In genomic region chr17:74770498-74771318, GRCh38 we compare ENCODE assay signal across 1 cellular context.
TF ChIP-seq lines count a peak whose summit lies in the region.

No MANE protein-coding gene starts in this region.

TF ChIP-seq in K562, 482 proteins besides CTCF, POLR2A, EP300 and RAD21 (continued from another document and continues in another):
- TF ChIP-seq CHAMP1 (IDR thresholded peaks at IDR 0.05) (no peak), SMC3 (conservative IDR thresholded peaks at IDR 0.05; ENCODE audit: insufficient read depth, low read depth, low read length) (peak; percentile 64), ZSCAN29 (IDR thresholded peaks at IDR 0.05) (no peak), KLF13 (tag; IDR thresholded peaks at IDR 0.05; ENCODE audit: borderline replicate concordance, low read depth) (no peak), RCOR1 (IDR thresholded peaks at IDR 0.05; ENCODE audit: borderline replicate concordance in 1 of 2, low read depth in 2 of 2, low read length in 2 of 2) (peak in 1 of 2 experiments; percentile 42; a peak in 1 of 4 replicates), RNF2 (IDR thresholded peaks at IDR 0.05) (no peak), EGR1 (conservative IDR thresholded peaks at IDR 0.05) (no peak), ZNF263 (CRISPR knock-in tag; IDR thresholded peaks at IDR 0.05; ENCODE audit: borderline replicate concordance) (peak; percentile 94), JUND (IDR thresholded peaks at IDR 0.05; ENCODE audit: borderline replicate concordance, low read depth, low read length) (0 out of 2 replicates have a peak, but pooled peaks have one; percentile 12), JUND (tag; IDR thresholded peaks at IDR 0.05; ENCODE audit: borderline replicate concordance, low read depth, low read length) (no peak), ETV1 (tag; conservative IDR thresholded peaks at IDR 0.05; ENCODE audit: low read depth) (no peak), GMEB1 (CRISPR knock-in tag; IDR thresholded peaks at IDR 0.05) (no peak), ZNF274 (IDR thresholded peaks at IDR 0.05; ENCODE audit: borderline replicate concordance, low read depth, low read length) (no peak), ZNF408 (CRISPR knock-in tag; IDR thresholded peaks at IDR 0.05; ENCODE audit: low read depth) (no peak), NR4A1 (CRISPR knock-in tag; IDR thresholded peaks at IDR 0.05) (no peak), NR4A1 (tag; IDR thresholded peaks at IDR 0.05) (no peak), SAFB (IDR thresholded peaks at IDR 0.05; ENCODE audit: borderline replicate concordance, low read depth, low read length) (no peak), HBP1 (CRISPR knock-in tag; IDR thresholded peaks at IDR 0.05) (no peak), ELF2 (CRISPR knock-in tag; IDR thresholded peaks at IDR 0.05) (no peak), TCF15 (CRISPR knock-in tag; IDR thresholded peaks at IDR 0.05) (no peak), HMGXB4 (CRISPR knock-in tag; IDR thresholded peaks at IDR 0.05) (no peak), MAX (CRISPR knock-in tag; IDR thresholded peaks at IDR 0.05) (0 out of 2 replicates have a peak, but pooled peaks have one; percentile 12), POLR3G (IDR thresholded peaks at IDR 0.05; ENCODE audit: extremely low read depth, insufficient read length, insufficient replicate concordance) (no peak), BRF2 (IDR thresholded peaks at IDR 0.05; ENCODE audit: borderline replicate concordance, insufficient read depth, insufficient read length) (no peak), STAT5B (CRISPR knock-in tag; IDR thresholded peaks at IDR 0.05) (no peak), PHTF2 (CRISPR knock-in tag; IDR thresholded peaks at IDR 0.05) (no peak), OTX1 (CRISPR knock-in tag; IDR thresholded peaks at IDR 0.05) (no peak), ILF3 (IDR thresholded peaks at IDR 0.05; ENCODE audit: borderline replicate concordance) (no peak), ETS1 (conservative IDR thresholded peaks at IDR 0.05; ENCODE audit: control insufficient read depth, low read depth, low read length) (no peak), ZFP36 (IDR thresholded peaks at IDR 0.05; ENCODE audit: low read depth, low read length, partially characterized antibody) (no peak), ZNF239 (CRISPR knock-in tag; IDR thresholded peaks at IDR 0.05) (no peak), RBFOX2 (IDR thresholded peaks at IDR 0.05; ENCODE audit: low read depth, low read length) (peak; percentile 32), TFAP4 (CRISPR knock-in tag; IDR thresholded peaks at IDR 0.05; ENCODE audit: borderline replicate concordance) (peak; percentile 68; the same call in 1 of the 2 replicates), NFYB (IDR thresholded peaks at IDR 0.05; ENCODE audit: extremely low read depth, insufficient read length) (no peak), U2AF1 (optimal IDR thresholded peaks at IDR 0.05; ENCODE audit: low read depth, low read length) (no peak), ZHX1 (conservative IDR thresholded peaks at IDR 0.05; ENCODE audit: low read length) (no peak), ELF4 (CRISPR knock-in tag; IDR thresholded peaks at IDR 0.05) (0 out of 2 replicates have a peak, but pooled peaks have one; percentile 24), HMG20A (CRISPR knock-in tag; conservative IDR thresholded peaks at IDR 0.05) (no peak), RB1 (IDR thresholded peaks at IDR 0.05; ENCODE audit: low read depth) (peak; percentile 31; the same call in 1 of the 2 replicates), BRD4 (IDR thresholded peaks at IDR 0.05) (no peak), XRCC4 (IDR thresholded peaks at IDR 0.05; ENCODE audit: extremely low read depth, insufficient read depth, insufficient read length) (no peak), MEF2A (IDR thresholded peaks at IDR 0.05; ENCODE audit: control insufficient read depth, low read depth, low read length) (no peak), ZNF699 (CRISPR knock-in tag; IDR thresholded peaks at IDR 0.05; ENCODE audit: insufficient replicate concordance) (no peak), ZNF398 (CRISPR knock-in tag; IDR thresholded peaks at IDR 0.05) (no peak), TAF1 (IDR thresholded peaks at IDR 0.05; ENCODE audit: control insufficient read depth, extremely low read depth, insufficient read depth, low read length, severe bottlenecking) (no peak), DNMT1 (IDR thresholded peaks at IDR 0.05) (no peak), EHMT2 (IDR thresholded peaks at IDR 0.05) (no peak), ZBTB1 (CRISPR knock-in tag; IDR thresholded peaks at IDR 0.05; ENCODE audit: borderline replicate concordance, low read depth) (no peak), ZC3H8 (IDR thresholded peaks at IDR 0.05) (no peak), RHOXF2B (CRISPR knock-in tag; conservative IDR thresholded peaks at IDR 0.05) (no peak), ZKSCAN3 (CRISPR knock-in tag; IDR thresholded peaks at IDR 0.05) (no peak), SRF (CRISPR knock-in tag; IDR thresholded peaks at IDR 0.05) (no peak)
